In the genomic region with DNA sequence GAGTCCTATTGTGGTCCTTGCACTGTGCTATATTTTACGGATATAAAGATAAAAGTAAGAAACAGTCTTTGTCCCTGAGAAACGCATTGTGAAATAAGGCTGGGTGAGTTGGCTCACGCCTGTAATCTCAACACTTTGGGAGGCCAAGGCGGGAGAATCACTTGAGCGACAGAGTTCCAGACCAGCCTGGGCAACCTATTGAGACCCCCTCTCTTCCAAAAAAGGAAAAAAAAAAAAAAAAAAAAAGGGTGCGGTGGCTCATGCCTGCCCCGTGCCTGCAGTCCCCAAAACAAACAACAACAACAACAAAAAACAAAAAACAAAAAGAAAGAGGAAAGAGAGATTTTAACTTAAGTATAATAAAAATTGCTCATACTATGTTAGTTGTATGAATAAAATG, we compare ENCODE assay signal across 8 cellular contexts. TPM values are rescaled to one million over a fixed set of nuclear protein-coding genes. Genes with fewer than 3 reads are reported as not detected.
DNase-seq lines count a peak whose midpoint lies in the region; ATAC-seq, FAIRE-seq and TF ChIP-seq lines count a peak whose summit lies in the region.

No MANE protein-coding gene starts in this region.

- BruUV-seq in K562 (replicated peaks; lab: Mats Ljungman, UMichigan), result no TSS peak

- CTCF ChIA-PET in K562 (lab: Yijun Ruan, JAX; ENCODE audit: low intra/inter-chr PET ratio), result no interaction called here

- H2AK5ac ChIP-seq in mesendoderm (ENCODE audit: low read length), result no peak overlapping the region

- H3K36me3 ChIP-seq in HUES64 (ENCODE audit: insufficient read depth, low read length) (no peaks in the 10 kb centered on the region), K562 (ENCODE audit: control insufficient read depth, insufficient read depth, low read length) (peaks cover 6% of the 10 kb centered on the region; the same call in 1 of the 3 replicates), mesendoderm (ENCODE audit: control insufficient read depth, insufficient read depth, low read length) (no peaks in the 10 kb centered on the region), aorta (ENCODE audit: control insufficient read depth in 1 of 2, insufficient read depth in 2 of 2, low read length in 1 of 2) (no peaks in the 10 kb centered on the region)

- in situ Hi-C loops in K562 (cut with MboI), result no loop called here

- no peaks in the 10 kb centered on the region for H3K27me3 ChIP-seq in HUES64 (ENCODE audit: insufficient read depth, low read length)
- no peaks in the 10 kb centered on the region for H3K27me3 ChIP-seq in K562 (ENCODE audit: control insufficient read depth in 2 of 2, insufficient read depth in 2 of 2, low read length in 2 of 2)
- no peaks in the 10 kb centered on the region for H3K27me3 ChIP-seq in mesendoderm (ENCODE audit: insufficient read depth, low read length, poor library complexity)
- no peaks in the 10 kb centered on the region for H3K27me3 ChIP-seq in aorta (ENCODE audit: control insufficient read depth in 1 of 2, insufficient read depth in 2 of 2, low read length in 1 of 2)

- intact Hi-C loops in K562 (cut with micrococcal nuclease), result loop anchor here (1.0 to 5.0 kb wide), 6 partner anchors 68 to 163 kb away; no protein-coding TSS in a partner anchor
- intact Hi-C loops in aorta (cut with DNase I), result loop anchor here (1.0 to 10.0 kb wide), 3 partner anchors 17 to 303 kb away; no protein-coding TSS in a partner anchor

- 32% methylated on average over 5 of the region's 7 CpGs for WGBS in HUES64
- WGBS in K562 (ENCODE audit: insufficient coverage, low coverage, missing lambda C conversion rate), result 22% methylated on average over 6 of the region's 7 CpGs
- WGBS in mesendoderm (ENCODE audit: extremely low coverage, insufficient coverage, low lambda C conversion rate), result no CpG with 5 or more reads among the region's 7 CpGs
- WGBS in aorta, 2 donors, result 34 to 38% methylated on average over 7 of the region's 7 CpGs

- H3K4me1 ChIP-seq in HUES64 (ENCODE audit: insufficient read depth, low read length) (peaks cover 14% of the 10 kb centered on the region), K562 (replicated peaks in 1 of 2; ENCODE audit: control insufficient read depth in 2 of 2, insufficient read depth in 2 of 2, low read length in 2 of 2) (peaks cover 31 to 37% of the 10 kb centered on the region in 2 experiments), mesendoderm (ENCODE audit: control insufficient read depth, low read depth, low read length) (no peaks in the 10 kb centered on the region), aorta (ENCODE audit: control insufficient read depth in 1 of 2, insufficient read depth in 2 of 2, low read length in 2 of 2) (no peaks in the 10 kb centered on the region)

- no peak for TF ChIP-seq CTCF in AG09309 (IDR thresholded peaks at IDR 0.05; ENCODE audit: control insufficient read depth, insufficient read depth, low read depth, low read length, missing control alignments)
- no peak for TF ChIP-seq CTCF in K562 (IDR thresholded peaks at IDR 0.05 in 2 of 3, conservative IDR thresholded peaks at IDR 0.05 in 1 of 3; ENCODE audit: insufficient read depth in 2 of 3, low read depth in 1 of 3, low read length in 3 of 3)

- H3K9ac ChIP-seq in HUES64 (ENCODE audit: low read depth, low read length) (peak overlapping the region; percentile 5; the same call in 1 of the 2 replicates), K562 (ENCODE audit: insufficient read depth in 1 of 2, low read depth in 2 of 2, low read length in 2 of 2) (peak overlapping the region; percentile 75 to 90; a peak in 3 of 4 replicates), mesendoderm (ENCODE audit: low read length) (no peak overlapping the region)

- DNase-seq in AG09309 (ENCODE audit: low read depth) (no peak), K562 (ENCODE audit: extremely low read depth in 1 of 4, low spot score in 3 of 4) (peak in 1 of 4 experiments; percentile 48), mesendoderm (peak; percentile 71), glomerular visceral epithelial cell (ENCODE audit: extremely low spot score) (no peak), NCI-H187 treated with DMSO at 0.1 percent for 48 hours (lab: John Stamatoyannopoulos, UW) (no peak), aorta (no peak)
- no peak for DNase-seq in stimulated activated CD4-positive, alpha-beta T cell treated with anti-CD3 and anti-CD28 coated beads, Interleukin-4, amount 100 ng/mL, for 24 hours

- H4K20me1 ChIP-seq in K562 (replicated peaks; ENCODE audit: control insufficient read depth, insufficient read depth, low read length), result no peaks in the 10 kb centered on the region

- no peak for FAIRE-seq in K562 (lab: Jason Lieb, UNC)

- H2BK5ac ChIP-seq in mesendoderm (ENCODE audit: low read length), result no peak overlapping the region

- peak overlapping the region; percentile 86 for H3K4me3 ChIP-seq in AG09309 (ENCODE audit: control insufficient read depth, low read depth, low read length)
- H3K4me3 ChIP-seq in HUES64 (ENCODE audit: low read length), result peak overlapping the region; percentile 78
- H3K4me3 ChIP-seq in K562, result peak overlapping the region; percentile 81
- H3K4me3 ChIP-seq in mesendoderm (ENCODE audit: low read length), result no peak overlapping the region
- H3K4me3 ChIP-seq in aorta (ENCODE audit: low read length in 2 of 2), result peak overlapping the region in 1 of 2 donors; percentile 30

- no peak overlapping the region for H3K23ac ChIP-seq in mesendoderm (ENCODE audit: low read length)

- no peak overlapping the region for H3K4ac ChIP-seq in mesendoderm (ENCODE audit: low read depth, low read length)

- H4K5ac ChIP-seq in mesendoderm (ENCODE audit: low read length), result no peak overlapping the region

- no peak for TF ChIP-seq POLR2A in K562 (conservative IDR thresholded peaks at IDR 0.05)

- no peak for TF ChIP-seq EP300 in K562 (IDR thresholded peaks at IDR 0.05; ENCODE audit: low read length)

- H3K79me1 ChIP-seq in mesendoderm (ENCODE audit: low read length), result no peaks in the 10 kb centered on the region

- POLR2A ChIA-PET in K562 (lab: Yijun Ruan, JAX), result interaction anchor here (0.6 to 1.4 kb wide), 14 partner anchors 9 to 312 kb away, joined by 3 to 5 read pairs (median 3); no protein-coding TSS in a partner anchor

- H3K79me2 ChIP-seq in K562 (ENCODE audit: control insufficient read depth, insufficient read depth, low read length), result peaks cover 47% of the 10 kb centered on the region
- peaks cover 36% of the 10 kb centered on the region for H3K79me2 ChIP-seq in mesendoderm (ENCODE audit: control insufficient read depth, insufficient read depth, low read length)

- H3K9me3 ChIP-seq in HUES64 (ENCODE audit: insufficient read depth, low read depth, low read length), result no peaks in the 10 kb centered on the region
- no peaks in the 10 kb centered on the region; the same call in 1 of the 2 replicates for H3K9me3 ChIP-seq in K562 (replicated peaks; ENCODE audit: control insufficient read depth, insufficient read depth, low read depth, low read length)
- no peaks in the 10 kb centered on the region for H3K9me3 ChIP-seq in aorta (ENCODE audit: control insufficient read depth, low read length)

- TF ChIP-seq RAD21 in K562 (CRISPR knock-in tag; conservative IDR thresholded peaks at IDR 0.05 in 1 of 2, IDR thresholded peaks at IDR 0.05 in 1 of 2), result no peak

- peak overlapping the region; percentile 89 for H2AFZ ChIP-seq in K562 (ENCODE audit: low read depth, low read length)

- H3K56ac ChIP-seq in mesendoderm (ENCODE audit: low read length), result peak overlapping the region; percentile 85

- no peaks in the 10 kb centered on the region for H3K9me1 ChIP-seq in K562 (ENCODE audit: control insufficient read depth, insufficient read depth, low read length)

- H4K8ac ChIP-seq in mesendoderm (ENCODE audit: low read depth, low read length), result no peak overlapping the region

- H3K27ac ChIP-seq in HUES64 (ENCODE audit: low read depth, low read length) (no peak overlapping the region), K562 (ENCODE audit: extremely low read depth, low read depth, low read length) (peak overlapping the region; percentile 88), mesendoderm (ENCODE audit: low read depth, low read length) (no peak overlapping the region), aorta (ENCODE audit: low read depth in 1 of 2, low read length in 2 of 2) (no peak overlapping the region)

- H2BK120ac ChIP-seq in mesendoderm (ENCODE audit: low read depth, low read length), result no peak overlapping the region

- H2BK15ac ChIP-seq in mesendoderm (replicated peaks; ENCODE audit: low read depth), result peak overlapping the region; percentile 42

- peak overlapping the region; percentile 28 for H3K18ac ChIP-seq in mesendoderm (ENCODE audit: low read length)

- ATAC-seq in K562 (no peak), aorta (ENCODE audit: low FRiP score) (no peak)

- H3K4me2 ChIP-seq in K562 (ENCODE audit: insufficient read depth, low read length) (peak overlapping the region; percentile 79), mesendoderm (ENCODE audit: low read length) (no peak overlapping the region)

RNA-seq across cellular contexts. Expression of gene FNDC3B, which starts 0.6 kb away (rescaled TPM):
- 19.2 TPM for polyA plus RNA-seq in HUES64 (2013, experiment 1 of 2)
- polyA plus RNA-seq in HUES64 (2013, experiment 2 of 2), result 21.7 TPM
- total RNA-seq in K562 (2011; cell fraction: chromatin; rRNA removed; ENCODE audit: low replicate concordance), result 142 and 253 TPM in 2 replicates
- 37.0 and 58.0 TPM in 2 replicates for total RNA-seq in K562 (2011; cell fraction: nucleolus; rRNA removed)
- total RNA-seq in K562 (2011; cell fraction: nucleoplasm; rRNA removed), result 132 and 200 TPM in 2 replicates
- total RNA-seq in K562 (2014; rRNA removed) (19.1 and 20.2 TPM in 2 replicates), K562 (2014; rRNA removed; fragmentation: Illumina TruSeq; extraction: Trizol) (23.8 and 29.5 TPM in 2 replicates), K562 (2015; rRNA removed; fragmentation: Illumina TruSeq; extraction: Trizol) (25.6 and 26.1 TPM in 2 replicates), K562 (2021) (29.5 and 35.8 TPM in 2 replicates), aorta (100 to 1,000 TPM; 223 to 239 TPM)
- polyA plus RNA-seq in K562 (2011; rRNA removed) (10.9 and 12.1 TPM in 2 replicates), K562 (2014; fragmentation: Illumina TruSeq; extraction: Trizol) (14.0 and 16.2 TPM in 2 replicates), K562 (2014; fragmentation: Nextera tagmentation; extraction: Ambion mirVana) (10 to 100 TPM in 1 of 2 experiments, 1 to 10 TPM in 1; 7.0 to 10.5 TPM), K562 (2014; rRNA removed) (9.2 and 9.8 TPM in 2 replicates), aorta (10 to 100 TPM; 12.5 to 16.5 TPM)
- polyA plus RNA-seq in K562 (2011; cell fraction: cytosol; rRNA removed), result 7.1 and 12.2 TPM in 2 replicates
- polyA plus RNA-seq in K562 (2011; cell fraction: nucleus; rRNA removed), result 46.5 and 50.1 TPM in 2 replicates
- polyA plus RNA-seq in K562 (2012), result 14.7 and 30.8 TPM in 2 replicates
- polyA minus RNA-seq in K562 (2011; rRNA and poly(A)+ RNA removed), result 46.1 and 71.6 TPM in 2 replicates
- polyA minus RNA-seq in K562 (2011; cell fraction: cytosol; rRNA and poly(A)+ RNA removed), result 11.2 and 13.2 TPM in 2 replicates
- polyA minus RNA-seq in K562 (2011; cell fraction: nucleus; rRNA and poly(A)+ RNA removed), result 59.6 and 111 TPM in 2 replicates
- 38.9 TPM for polyA plus RNA-seq in mesendoderm (2013, experiment 1 of 2)
- 38.3 TPM for polyA plus RNA-seq in mesendoderm (2013, experiment 2 of 2)
